ENCODE assay signal across 8 cellular contexts in the genomic region with DNA sequence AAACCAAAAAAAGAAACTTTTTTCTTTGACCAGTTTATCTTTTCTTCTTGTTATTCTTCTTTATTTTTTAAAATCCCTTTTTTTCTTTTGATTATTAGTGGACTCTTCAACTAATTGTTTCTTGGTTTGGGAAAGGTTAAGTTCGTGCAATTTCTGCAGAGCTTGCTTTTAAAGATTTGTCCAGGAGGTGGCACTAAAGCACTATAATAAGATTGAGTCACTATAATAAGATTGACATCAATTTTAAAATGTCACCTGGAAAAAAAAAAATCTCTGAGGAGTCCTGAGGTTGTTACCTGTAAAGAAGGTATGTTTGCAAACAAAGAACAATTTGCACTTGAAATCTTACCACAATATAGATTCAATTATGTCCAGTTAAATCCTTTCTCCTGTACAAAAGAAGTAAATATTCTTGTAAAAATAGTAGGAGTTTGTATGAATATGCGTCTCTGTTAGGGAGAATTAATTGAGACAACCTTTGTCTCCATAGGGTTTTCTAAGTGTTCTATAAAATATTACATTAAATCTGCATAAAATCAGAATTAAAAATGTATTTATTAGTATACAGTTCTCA.
DNase-seq lines count a peak whose midpoint lies in the region; FAIRE-seq and TF ChIP-seq lines count a peak whose summit lies in the region.

No MANE protein-coding gene starts in this region.

- no peak overlapping the region for H3K4me2 ChIP-seq in H9 (ENCODE audit: insufficient read depth, insufficient read length, low read length)

- H2BK20ac ChIP-seq in H9 (ENCODE audit: low read depth, low read length, poor library complexity, severe bottlenecking), result no peak overlapping the region

- no peaks in the 10 kb centered on the region for H4K20me1 ChIP-seq in H9 (ENCODE audit: control insufficient read depth, insufficient read depth, insufficient read length)

- H3K14ac ChIP-seq in H9 (ENCODE audit: insufficient read depth, low read length), result no peak overlapping the region

- no peak overlapping the region for H3K23ac ChIP-seq in H9 (ENCODE audit: insufficient read length, low read depth, low read length)

- H3K9me3 ChIP-seq in H9 (ENCODE audit: control insufficient read depth, low read depth, low read length) (no peaks in the 10 kb centered on the region), thyroid gland (no peaks in the 10 kb centered on the region)

- no peak overlapping the region for H3T11ph ChIP-seq in H9 (ENCODE audit: low read length)

- H3K4ac ChIP-seq in H9 (ENCODE audit: low read depth, low read length), result no peak overlapping the region

- H3K36me3 ChIP-seq in thyroid gland, result no peaks in the 10 kb centered on the region

- no peak overlapping the region for H4K8ac ChIP-seq in H9 (replicated peaks; ENCODE audit: insufficient read length, low read depth, low read length)

- H3K4me1 ChIP-seq in H9 (ENCODE audit: insufficient read depth, low read length), result no peaks in the 10 kb centered on the region; the same call in 1 of the 2 replicates
- peaks cover 0 to 6% of the 10 kb centered on the region in 2 donors for H3K4me1 ChIP-seq in thyroid gland

- TF ChIP-seq CTCF in H9 (conservative IDR thresholded peaks at IDR 0.05), result peak; percentile 85
- peak in 4 of 6 experiments; percentile 33 to 65 (median 60) for TF ChIP-seq CTCF in thyroid gland (IDR thresholded peaks at IDR 0.05)

- no peaks in the 10 kb centered on the region for H3K23me2 ChIP-seq in H9 (ENCODE audit: insufficient read length, low read depth, low read length, poor library complexity, severe bottlenecking)

- H3K18ac ChIP-seq in H9 (ENCODE audit: insufficient read length, low read depth, low read length), result no peak overlapping the region

- no peaks in the 10 kb centered on the region for H3K79me1 ChIP-seq in H9 (ENCODE audit: insufficient read depth, low read depth, low read length, poor library complexity, severe bottlenecking)

- H3K27me3 ChIP-seq in H9 (ENCODE audit: insufficient read depth, low read length) (no peaks in the 10 kb centered on the region), thyroid gland (no peaks in the 10 kb centered on the region)

- no peak overlapping the region for H2AK5ac ChIP-seq in H9 (ENCODE audit: insufficient read length, low read length)

- no peaks in the 10 kb centered on the region; a peak in 1 of 5 replicates for H3K9me3 Mint-ChIP-seq in H9

- H3K56ac ChIP-seq in H9 (ENCODE audit: insufficient read length, low read depth, low read length), result no peak overlapping the region

- no peaks in the 10 kb centered on the region for H3K27me3 Mint-ChIP-seq in H9 (ENCODE audit: low read depth)

- H4K5ac ChIP-seq in H9 (ENCODE audit: insufficient read length, low read depth, low read length), result no peak overlapping the region

- no peak overlapping the region for H2AFZ ChIP-seq in H9 (ENCODE audit: low read length)

- no peak overlapping the region for H3K27ac ChIP-seq in H9 (ENCODE audit: insufficient read length, low read depth, low read length)
- no peak overlapping the region for H3K27ac ChIP-seq in thyroid gland

- H4K91ac ChIP-seq in H9 (ENCODE audit: insufficient read length, low read depth, low read length), result no peak overlapping the region

- intact Hi-C loops in thyroid gland (cut with DNase I), result loop anchor here (5.0 kb wide), 1 partner anchor 513 kb away; no protein-coding TSS in a partner anchor

- no peak overlapping the region for H2BK120ac ChIP-seq in H9 (ENCODE audit: low read depth, low read length, poor library complexity, severe bottlenecking)

- H2BK15ac ChIP-seq in H9 (ENCODE audit: low read depth, low read length), result no peak overlapping the region

- TF ChIP-seq POLR2A in thyroid gland (IDR thresholded peaks at IDR 0.05), result no peak

- peak; percentile 31 for DNase-seq in activated CD4-positive, alpha-beta T cell treated with anti-CD3 and anti-CD28 coated beads for 48 hours
- DNase-seq in activated CD4-positive, alpha-beta T cell treated with anti-CD3 and anti-CD28 coated beads for 1 hour, result no peak
- DNase-seq in H9 (no peak), NCI-H2081 treated with DMSO at 0.1 percent for 48 hours (lab: John Stamatoyannopoulos, UW) (peak; percentile 39), amniotic epithelial cell (ENCODE audit: low read depth) (peak; percentile 41), thyroid gland (peak; percentile 7 to 12), C1 segment of cervical spinal cord (lab: John Stamatoyannopoulos, UW) (no peak)

- no peak overlapping the region for H2BK5ac ChIP-seq in H9 (ENCODE audit: insufficient read length, low read length)

- no CpG with 5 or more reads among the region's 2 CpGs for WGBS in H9 (ENCODE audit: extremely low coverage, insufficient read length, low lambda C conversion rate)
- 39 to 43% methylated on average over 2 of the region's 2 CpGs for WGBS in thyroid gland, 2 donors

- H3K27ac Mint-ChIP-seq in H9, result no peak overlapping the region

- no peak overlapping the region for H3K4me3 ChIP-seq in thyroid gland (replicated peaks in 1 of 3)

- no peak overlapping the region for H3K9ac ChIP-seq in H9 (ENCODE audit: extremely low read depth, insufficient read length, low read length)

- H3K79me2 ChIP-seq in H9 (ENCODE audit: insufficient read depth, low read length), result no peaks in the 10 kb centered on the region

- H3K36me3 Mint-ChIP-seq in H9 (ENCODE audit: insufficient read depth in 1 of 3, low read depth in 3 of 3), result no peaks in the 10 kb centered on the region

- H2BK12ac ChIP-seq in H9 (ENCODE audit: insufficient read length, low read depth, low read length), result no peak overlapping the region

- peaks cover 8 to 23% of the 10 kb centered on the region in 2 experiments for H3K4me1 Mint-ChIP-seq in H9

- no peak overlapping the region for H3K4me3 Mint-ChIP-seq in H9

- peak; percentile 99 for FAIRE-seq in islet of Langerhans (lab: Jason Lieb, UNC)

Comparison
In these comparisons a context has a peak if more than half of its experiments do, and no peak if none do; other contexts are left out.
1. DNase-seq: peak in activated CD4-positive, alpha-beta T cell treated with anti-CD3 and anti-CD28 coated beads for 48 hours (single experiment), NCI-H2081 treated with DMSO at 0.1 percent for 48 hours (single experiment), amniotic epithelial cell (single experiment) and thyroid gland (2 of 2); none in activated CD4-positive, alpha-beta T cell treated with anti-CD3 and anti-CD28 coated beads for 1 hour (single experiment), H9 (single experiment) and C1 segment of cervical spinal cord (0 of 14).